ENCODE assay signal across 11 cellular contexts in the genomic region with DNA sequence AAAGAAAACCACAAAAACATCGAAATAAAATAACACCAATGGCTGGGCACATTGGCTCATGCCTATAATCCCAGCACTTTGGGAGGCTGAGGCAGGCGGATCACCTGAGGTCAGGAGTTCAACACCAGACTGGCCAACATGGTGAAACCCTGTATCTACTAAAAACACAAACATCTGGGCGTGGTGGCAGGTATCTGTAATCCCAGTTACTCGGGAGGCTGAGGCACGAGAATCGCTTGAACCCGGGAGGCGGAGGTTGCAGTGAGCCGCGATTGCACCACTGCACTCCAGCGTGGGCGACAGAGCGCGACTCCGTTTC. TPM values are rescaled to one million over a fixed set of nuclear protein-coding genes. Genes with fewer than 3 reads are reported as not detected.
A peak's percentile ranks its signal among the peaks of the same experiment; 100 is the strongest.
DNase-seq lines count a peak whose midpoint lies in the region; ATAC-seq and TF ChIP-seq lines count a peak whose summit lies in the region.
"Not testable (repeated sequence)": the region's sequence is repeated elsewhere in the genome, so short reads cannot be mapped to it uniquely, and the experiment has no call there.
"Had no signal": no experiment of that assay in that cellular context is flagged by ENCODE, and none has a peak within 500 bp of the region (broad histone marks: within the 10 kb centered on the region; RNA-seq: fewer than 3 reads in every experiment).

No MANE protein-coding gene starts in this region.

- not testable (repeated sequence) for H3K9me3 ChIP-seq in Caco-2

- intact Hi-C loops in Caco-2 (cut with micrococcal nuclease; ENCODE audit: unreplicated experiment) = loop anchor here (2.0 kb wide), 2 partner anchors 19 to 43 kb away; no protein-coding TSS in a partner anchor
- intact Hi-C loops in activated T-helper 2 cell treated with anti-CD3 and anti-CD28 coated beads, Interferon-gamma antibody, Interleukin-2, Interleukin-4, amounts not matched to agents 10 μg/mL and 5 μg/mL and 100 μg/mL, durations not matched to agents 14 hours and 24 hours and 36 hours (cut with micrococcal nuclease) = loop anchor here (2.0 kb wide), 2 partner anchors 17 to 25 kb away; no protein-coding TSS in a partner anchor
- intact Hi-C loops in natural killer cell (cut with micrococcal nuclease) = not testable (repeated sequence)

- H3K27me3 Mint-ChIP-seq in Caco-2 (ENCODE audit: insufficient read depth, unreplicated experiment) = not testable (repeated sequence)
- H3K27me3 Mint-ChIP-seq in T-helper 2 cell treated with Interferon-gamma antibody and Interleukin-4, amounts not matched to agents 5 μg/mL and 100 μg/mL, for 36 hours (ENCODE audit: low read depth) = peaks cover 27% of the 10 kb centered on the region
- peaks cover 28% of the 10 kb centered on the region for H3K27me3 Mint-ChIP-seq in activated T-helper 2 cell treated with anti-CD3 and anti-CD28 coated beads, Interferon-gamma antibody, Interleukin-2, Interleukin-4, amounts not matched to agents 10 μg/mL and 5 μg/mL and 100 μg/mL, durations not matched to agents 14 hours and 24 hours and 36 hours (ENCODE audit: low read depth)
- H3K27me3 Mint-ChIP-seq in effector memory CD8-positive, alpha-beta T cell = peaks cover 12 to 54% of the 10 kb centered on the region in 2 donors
- H3K27me3 Mint-ChIP-seq in natural killer cell (ENCODE audit: low read depth in 2 of 2) = peaks cover 7 to 30% of the 10 kb centered on the region in 2 donors
- peaks cover 22% of the 10 kb centered on the region for H3K27me3 Mint-ChIP-seq in stimulated activated naive CD8-positive, alpha-beta T cell treated with anti-CD3 and anti-CD28 coated beads, Interleukin-15, Interleukin-2, amounts not matched to agents 100 ng/mL and 50 ng/mL, for 24 hours

- H3K36me3 Mint-ChIP-seq in Caco-2 (ENCODE audit: insufficient read depth, unreplicated experiment) = peaks cover 59% of the 10 kb centered on the region
- H3K36me3 Mint-ChIP-seq in T-helper 2 cell treated with Interferon-gamma antibody and Interleukin-4, amounts not matched to agents 5 μg/mL and 100 μg/mL, for 36 hours (ENCODE audit: low read depth); activated T-helper 2 cell treated with anti-CD3 and anti-CD28 coated beads, Interferon-gamma antibody, Interleukin-2, Interleukin-4, amounts not matched to agents 10 μg/mL and 5 μg/mL and 100 μg/mL, durations not matched to agents 14 hours and 24 hours and 36 hours (ENCODE audit: low read depth); effector memory CD8-positive, alpha-beta T cell (ENCODE audit: insufficient read depth); natural killer cell; stimulated activated naive CD8-positive, alpha-beta T cell treated with anti-CD3 and anti-CD28 coated beads, Interleukin-15, Interleukin-2, amounts not matched to agents 100 ng/mL and 50 ng/mL, for 24 hours (ENCODE audit: low read depth): not testable (repeated sequence)

- CTCF ChIA-PET in Caco-2 (lab: Charles Lee) = interaction anchor here (1.3 kb wide), 1 partner anchor 44 kb away, joined by 3 read pairs; a partner anchor contains a TSS

- not testable (repeated sequence) for BruUV-seq in Caco-2 (replicated peaks; lab: Mats Ljungman, UMichigan)

- not testable (repeated sequence) for H3K4me3 ChIP-seq in Caco-2 (ENCODE audit: low read depth, low read length)

- TF ChIP-seq CTCF in Caco-2 (IDR thresholded peaks at IDR 0.05; ENCODE audit: insufficient read depth in 1 of 2, low read depth in 1 of 2, low read length in 1 of 2, severe bottlenecking in 1 of 2, unreplicated experiment in 1 of 2); natural killer cell (IDR thresholded peaks at IDR 0.05): not testable (repeated sequence)

- H3K27ac Mint-ChIP-seq in Caco-2 (ENCODE audit: unreplicated experiment) = peak overlapping the region; percentile 51
- not testable (repeated sequence) for H3K27ac Mint-ChIP-seq in T-helper 2 cell treated with Interferon-gamma antibody and Interleukin-4, amounts not matched to agents 5 μg/mL and 100 μg/mL, for 36 hours; activated T-helper 2 cell treated with anti-CD3 and anti-CD28 coated beads, Interferon-gamma antibody, Interleukin-2, Interleukin-4, amounts not matched to agents 10 μg/mL and 5 μg/mL and 100 μg/mL, durations not matched to agents 14 hours and 24 hours and 36 hours; effector memory CD8-positive, alpha-beta T cell; natural killer cell; stimulated activated naive CD8-positive, alpha-beta T cell treated with anti-CD3 and anti-CD28 coated beads, Interleukin-15, Interleukin-2, amounts not matched to agents 100 ng/mL and 50 ng/mL, for 24 hours

- DNase-seq in Caco-2; T-helper 2 cell treated with Interferon-gamma antibody and Interleukin-4, amounts not matched to agents 5 μg/mL and 100 μg/mL, for 36 hours (ENCODE audit: low spot score); activated T-helper 2 cell treated with anti-CD3 and anti-CD28 coated beads, Interferon-gamma antibody, Interleukin-2, Interleukin-4, amounts not matched to agents 10 μg/mL and 5 μg/mL and 100 μg/mL, durations not matched to agents 14 hours and 24 hours and 36 hours (ENCODE audit: low spot score); effector memory CD8-positive, alpha-beta T cell; natural killer cell: not testable (repeated sequence)

- H3K4me3 Mint-ChIP-seq in Caco-2 (ENCODE audit: unreplicated experiment) = peak overlapping the region; percentile 80
- H3K4me3 Mint-ChIP-seq in T-helper 2 cell treated with Interferon-gamma antibody and Interleukin-4, amounts not matched to agents 5 μg/mL and 100 μg/mL, for 36 hours = peak overlapping the region; percentile 43
- peak overlapping the region; percentile 21 for H3K4me3 Mint-ChIP-seq in activated T-helper 2 cell treated with anti-CD3 and anti-CD28 coated beads, Interferon-gamma antibody, Interleukin-2, Interleukin-4, amounts not matched to agents 10 μg/mL and 5 μg/mL and 100 μg/mL, durations not matched to agents 14 hours and 24 hours and 36 hours (ENCODE audit: low read depth)
- H3K4me3 Mint-ChIP-seq in effector memory CD8-positive, alpha-beta T cell = peak overlapping the region; percentile 77
- H3K4me3 Mint-ChIP-seq in natural killer cell = peak overlapping the region; percentile 17
- peak overlapping the region; percentile 13 for H3K4me3 Mint-ChIP-seq in stimulated activated naive CD8-positive, alpha-beta T cell treated with anti-CD3 and anti-CD28 coated beads, Interleukin-15, Interleukin-2, amounts not matched to agents 100 ng/mL and 50 ng/mL, for 24 hours

- not testable (repeated sequence) for H3K27me3 ChIP-seq in Caco-2 (replicated peaks; ENCODE audit: control insufficient read depth, insufficient read depth, low read length)

- H3K4me1 Mint-ChIP-seq in Caco-2 (ENCODE audit: low read depth, unreplicated experiment); T-helper 2 cell treated with Interferon-gamma antibody and Interleukin-4, amounts not matched to agents 5 μg/mL and 100 μg/mL, for 36 hours (ENCODE audit: low read depth); effector memory CD8-positive, alpha-beta T cell (ENCODE audit: low read depth in 2 of 2): not testable (repeated sequence)
- H3K4me1 Mint-ChIP-seq in activated T-helper 2 cell treated with anti-CD3 and anti-CD28 coated beads, Interferon-gamma antibody, Interleukin-2, Interleukin-4, amounts not matched to agents 10 μg/mL and 5 μg/mL and 100 μg/mL, durations not matched to agents 14 hours and 24 hours and 36 hours (ENCODE audit: low read depth) = peaks cover 13% of the 10 kb centered on the region
- peaks cover 0 to 11% of the 10 kb centered on the region in 2 donors for H3K4me1 Mint-ChIP-seq in natural killer cell
- peaks cover 27% of the 10 kb centered on the region for H3K4me1 Mint-ChIP-seq in stimulated activated naive CD8-positive, alpha-beta T cell treated with anti-CD3 and anti-CD28 coated beads, Interleukin-15, Interleukin-2, amounts not matched to agents 100 ng/mL and 50 ng/mL, for 24 hours (ENCODE audit: low read depth)

- POLR2A ChIA-PET in Caco-2 (lab: Charles Lee) = not testable (repeated sequence)

- not testable (repeated sequence) for H3K9me3 Mint-ChIP-seq in Caco-2 (ENCODE audit: unreplicated experiment); T-helper 2 cell treated with Interferon-gamma antibody and Interleukin-4, amounts not matched to agents 5 μg/mL and 100 μg/mL, for 36 hours; activated T-helper 2 cell treated with anti-CD3 and anti-CD28 coated beads, Interferon-gamma antibody, Interleukin-2, Interleukin-4, amounts not matched to agents 10 μg/mL and 5 μg/mL and 100 μg/mL, durations not matched to agents 14 hours and 24 hours and 36 hours; effector memory CD8-positive, alpha-beta T cell; natural killer cell; stimulated activated naive CD8-positive, alpha-beta T cell treated with anti-CD3 and anti-CD28 coated beads, Interleukin-15, Interleukin-2, amounts not matched to agents 100 ng/mL and 50 ng/mL, for 24 hours

- H3K4me1 ChIP-seq in Caco-2 = peaks cover 19% of the 10 kb centered on the region

- not testable (repeated sequence) for ATAC-seq in effector memory CD8-positive, alpha-beta T cell (replicated peaks); natural killer cell

- not testable (repeated sequence) for H3K36me3 ChIP-seq in Caco-2 (ENCODE audit: control insufficient read depth, insufficient read depth, low read length)

RNA-seq across cellular contexts. Expression of a gene that starts 16.4 kb away (rescaled TPM):
- total RNA-seq in Caco-2 (2022) = 0.56 and 0.57 TPM in 2 replicates
- not detected in 2 replicates for total RNA-seq in activated T-helper 2 cell treated with anti-CD3 and anti-CD28 coated beads, Interferon-gamma antibody, Interleukin-2, Interleukin-4, amounts not matched to agents 10 μg/mL and 5 μg/mL and 100 μg/mL, durations not matched to agents 14 hours and 24 hours and 36 hours
- not detected for total RNA-seq in natural killer cell
- total RNA-seq: CD4-positive, alpha-beta T cell; H7; M059J; OCI-LY7; RPMI7951 had no signal

RNA-seq across cellular contexts. Expression of a gene that starts 37.8 kb away (rescaled TPM):
- total RNA-seq in Caco-2 (2022) = 176 and 188 TPM in 2 replicates
- 27.6 and 29.2 TPM in 2 replicates for total RNA-seq in activated T-helper 2 cell treated with anti-CD3 and anti-CD28 coated beads, Interferon-gamma antibody, Interleukin-2, Interleukin-4, amounts not matched to agents 10 μg/mL and 5 μg/mL and 100 μg/mL, durations not matched to agents 14 hours and 24 hours and 36 hours
- 1 to 10 TPM; 4.1 to 5.0 (median 4.6) TPM for total RNA-seq in natural killer cell

RNA-seq across cellular contexts. Expression of a gene that starts 44.4 kb away (rescaled TPM):
- total RNA-seq in Caco-2 (2022) = 55.5 and 63.1 TPM in 2 replicates
- total RNA-seq in activated T-helper 2 cell treated with anti-CD3 and anti-CD28 coated beads, Interferon-gamma antibody, Interleukin-2, Interleukin-4, amounts not matched to agents 10 μg/mL and 5 μg/mL and 100 μg/mL, durations not matched to agents 14 hours and 24 hours and 36 hours = 31.9 and 33.8 TPM in 2 replicates
- 10 to 100 TPM; 17.0 to 56.9 (median 50.2) TPM for total RNA-seq in natural killer cell

RNA-seq across cellular contexts. Expression of a gene that starts 57.8 kb away (rescaled TPM):
- total RNA-seq in Caco-2 (2022) (45.5 and 53.8 TPM in 2 replicates), natural killer cell (10 to 100 TPM; 15.4 to 35.5 (median 28.9) TPM)
- total RNA-seq in activated T-helper 2 cell treated with anti-CD3 and anti-CD28 coated beads, Interferon-gamma antibody, Interleukin-2, Interleukin-4, amounts not matched to agents 10 μg/mL and 5 μg/mL and 100 μg/mL, durations not matched to agents 14 hours and 24 hours and 36 hours = 2.0 and 3.1 TPM in 2 replicates
- total RNA-seq: OCI-LY7 had no signal

RNA-seq across cellular contexts. Expression of a gene that starts 58.2 kb away (rescaled TPM):
- 12.9 and 14.0 TPM in 2 replicates for total RNA-seq in Caco-2 (2022)
- 20.5 and 22.1 TPM in 2 replicates for total RNA-seq in activated T-helper 2 cell treated with anti-CD3 and anti-CD28 coated beads, Interferon-gamma antibody, Interleukin-2, Interleukin-4, amounts not matched to agents 10 μg/mL and 5 μg/mL and 100 μg/mL, durations not matched to agents 14 hours and 24 hours and 36 hours
- 10 to 100 TPM; 19.6 to 25.1 (median 21.5) TPM for total RNA-seq in natural killer cell

Comparison
In these comparisons a context has a peak if more than half of its experiments do, and no peak if none do; other contexts are left out.
1. H3K4me3 Mint-ChIP-seq: peak in every context shown above with its lines; median percentile 80 in Caco-2; 77 in effector memory CD8-positive, alpha-beta T cell; 43 in T-helper 2 cell treated with Interferon-gamma antibody and Interleukin-4, amounts not matched to agents 5 μg/mL and 100 μg/mL, for 36 hours; 21 in activated T-helper 2 cell treated with anti-CD3 and anti-CD28 coated beads, Interferon-gamma antibody, Interleukin-2, Interleukin-4, amounts not matched to agents 10 μg/mL and 5 μg/mL and 100 μg/mL, durations not matched to agents 14 hours and 24 hours and 36 hours; 17 in natural killer cell; 13 in stimulated activated naive CD8-positive, alpha-beta T cell treated with anti-CD3 and anti-CD28 coated beads, Interleukin-15, Interleukin-2, amounts not matched to agents 100 ng/mL and 50 ng/mL, for 24 hours.